ENCODE assay signal across 18 cellular contexts in the genomic region with DNA sequence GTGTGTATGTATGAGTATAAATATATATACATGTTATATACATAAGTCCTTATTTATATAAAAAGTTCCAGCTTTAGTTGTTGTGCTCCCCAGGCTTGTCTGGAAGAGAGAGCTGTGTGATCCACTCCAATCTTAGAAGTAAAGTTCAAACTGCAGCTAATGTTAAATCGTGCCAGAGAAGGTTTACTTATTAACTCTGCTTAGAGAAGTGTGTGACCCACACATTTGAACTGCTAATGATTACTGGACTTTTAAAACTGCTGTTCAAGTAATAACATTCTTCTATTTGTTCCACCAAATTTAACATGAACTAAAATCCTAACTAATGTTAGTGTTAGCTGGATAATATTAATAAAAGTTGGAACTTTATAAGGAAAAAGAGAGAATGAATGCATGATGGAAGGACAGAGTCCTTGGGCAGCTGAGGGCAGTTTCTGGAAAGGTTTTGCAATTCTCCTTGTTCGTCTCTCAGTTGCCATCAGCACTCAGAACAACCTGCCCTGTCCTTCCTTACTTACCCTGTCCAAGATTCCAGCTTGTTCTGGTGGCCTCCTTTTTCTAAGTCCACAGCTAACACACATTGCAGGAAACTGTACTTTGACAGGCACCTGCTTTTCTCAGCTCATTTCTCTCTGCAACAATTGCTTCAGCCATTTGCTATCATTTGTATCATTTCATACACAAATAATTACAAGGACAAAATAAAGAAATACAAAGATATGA.
DNase-seq lines count a peak whose midpoint lies in the region; ATAC-seq and TF ChIP-seq lines count a peak whose summit lies in the region.
"Had no signal": no experiment of that assay in that cellular context is flagged by ENCODE, and none has a peak within 500 bp of the region (broad histone marks: within the 10 kb centered on the region; RNA-seq: fewer than 3 reads in every experiment).

No MANE protein-coding gene starts in this region.

- intact Hi-C loops in dendritic cell treated with granulocyte-macrophage colony-stimulating factor and Interleukin-4, amounts not matched to agents 40 ng/mL and 50 ng/mL, for 4 days (cut with micrococcal nuclease), result no loop called here
- intact Hi-C loops in naive thymus-derived CD4-positive, alpha-beta T cell (cut with micrococcal nuclease), result no loop called here

- H3K9ac ChIP-seq in parathyroid adenoma, result no peak overlapping the region
- H3K9ac ChIP-seq: GM23248 had no signal

- peak overlapping the region; percentile 72 for H3K27ac Mint-ChIP-seq in dendritic cell treated with granulocyte-macrophage colony-stimulating factor and Interleukin-4, amounts not matched to agents 40 ng/mL and 50 ng/mL, for 4 days
- H3K27ac Mint-ChIP-seq in naive thymus-derived CD4-positive, alpha-beta T cell, result peak overlapping the region in 2 of 9 donors; percentile 2 to 11
- H3K27ac Mint-ChIP-seq: IgD-negative memory B cell; stimulated activated naive B cell treated with anti-CD40 and anti-IgM and Interleukin-4, amounts not matched to agents 10 μg/mL and 1 μg/mL and 100 μg/mL, for 72 hours had no signal

- H3K27ac ChIP-seq in parathyroid adenoma, result no peak overlapping the region
- H3K27ac ChIP-seq in naive thymus-derived CD4-positive, alpha-beta T cell (ENCODE audit: low read depth, low read length), result no peak overlapping the region
- H3K27ac ChIP-seq: GM23248 had no signal

- H3K27me3 Mint-ChIP-seq in dendritic cell treated with granulocyte-macrophage colony-stimulating factor and Interleukin-4, amounts not matched to agents 40 ng/mL and 50 ng/mL, for 4 days, result no peaks in the 10 kb centered on the region
- H3K27me3 Mint-ChIP-seq in naive thymus-derived CD4-positive, alpha-beta T cell, result no peaks in the 10 kb centered on the region
- H3K27me3 Mint-ChIP-seq: CD8-positive, alpha-beta memory T cell; IgD-negative memory B cell; stimulated activated naive B cell treated with anti-CD40 and anti-IgM and Interleukin-4, amounts not matched to agents 10 μg/mL and 1 μg/mL and 100 μg/mL, for 72 hours had no signal

- H3K4me1 Mint-ChIP-seq in dendritic cell treated with granulocyte-macrophage colony-stimulating factor and Interleukin-4, amounts not matched to agents 40 ng/mL and 50 ng/mL, for 4 days (ENCODE audit: low read depth), result peaks cover 64% of the 10 kb centered on the region
- peaks cover 18 to 30% (median 21%) of the 10 kb centered on the region in 7 donors for H3K4me1 Mint-ChIP-seq in naive thymus-derived CD4-positive, alpha-beta T cell

- no peaks in the 10 kb centered on the region for H3K79me2 ChIP-seq in parathyroid adenoma

- H3K4me3 ChIP-seq in parathyroid adenoma (ENCODE audit: low read depth, low read length), result no peak overlapping the region
- no peak overlapping the region for H3K4me3 ChIP-seq in naive thymus-derived CD4-positive, alpha-beta T cell (ENCODE audit: low read length)
- H3K4me3 ChIP-seq: GM23248 had no signal

- peak overlapping the region; percentile 18 for H2AFZ ChIP-seq in parathyroid adenoma
- H2AFZ ChIP-seq: GM23248 had no signal

- CTCF ChIA-PET in naive thymus-derived CD4-positive, alpha-beta T cell (lab: Charles Lee), result interaction anchor here (0.6 kb wide), 1 partner anchor 60 kb away, joined by 4 read pairs; no protein-coding TSS in a partner anchor

- H3K4me1 ChIP-seq in parathyroid adenoma, result peaks cover 2% of the 10 kb centered on the region
- H3K4me1 ChIP-seq in naive thymus-derived CD4-positive, alpha-beta T cell (ENCODE audit: control insufficient read depth in 2 of 2, insufficient read depth in 2 of 2, low read length in 2 of 2), result peaks cover 6% of the 10 kb centered on the region in 2 donors

- H3K4me2 ChIP-seq in parathyroid adenoma (ENCODE audit: low read length), result no peak overlapping the region

- ATAC-seq in GM18907 (IDR thresholded peaks at IDR 0.05; ENCODE audit: unreplicated experiment) (peak; percentile 61), HG03135 (IDR thresholded peaks at IDR 0.05; ENCODE audit: unreplicated experiment) (peak; percentile 53)
- no peak for ATAC-seq in naive thymus-derived CD4-positive, alpha-beta T cell
- ATAC-seq: esophagus mucosa; stimulated activated naive B cell treated with anti-CD40 and anti-IgM and Interleukin-4, amounts not matched to agents 10 μg/mL and 1 μg/mL and 100 μg/mL, for 72 hours had no signal

- H3K27me3 ChIP-seq in parathyroid adenoma (ENCODE audit: control insufficient read depth, insufficient read depth, low read length), result no peaks in the 10 kb centered on the region
- no peaks in the 10 kb centered on the region for H3K27me3 ChIP-seq in naive thymus-derived CD4-positive, alpha-beta T cell (ENCODE audit: control insufficient read depth in 2 of 2, insufficient read depth in 2 of 2, low read length in 2 of 2)

- no peak overlapping the region for H3K4me3 Mint-ChIP-seq in dendritic cell treated with granulocyte-macrophage colony-stimulating factor and Interleukin-4, amounts not matched to agents 40 ng/mL and 50 ng/mL, for 4 days
- no peak overlapping the region for H3K4me3 Mint-ChIP-seq in naive thymus-derived CD4-positive, alpha-beta T cell
- H3K4me3 Mint-ChIP-seq: CD8-positive, alpha-beta memory T cell; IgD-negative memory B cell; stimulated activated naive B cell treated with anti-CD40 and anti-IgM and Interleukin-4, amounts not matched to agents 10 μg/mL and 1 μg/mL and 100 μg/mL, for 72 hours had no signal

- no peaks in the 10 kb centered on the region for H3K9me3 ChIP-seq in parathyroid adenoma (ENCODE audit: control insufficient read depth, low read length)
- no peaks in the 10 kb centered on the region for H3K9me3 ChIP-seq in naive thymus-derived CD4-positive, alpha-beta T cell (ENCODE audit: control insufficient read depth in 2 of 3, low read length in 3 of 3)

- no peak for TF ChIP-seq CTCF in parathyroid adenoma (IDR thresholded peaks at IDR 0.05)

- DNase-seq in superior temporal gyrus (ENCODE audit: extremely low spot score) (no peak), RKO (ENCODE audit: low spot score) (no peak)
- DNase-seq in activated CD4-positive, alpha-beta T cell treated with anti-CD3 and anti-CD28 coated beads, Interleukin-2, amount 50 U/mL, for 48 hours, result no peak
- DNase-seq in naive thymus-derived CD4-positive, alpha-beta T cell, result no peak
- DNase-seq: activated naive CD4-positive, alpha-beta T cell treated with anti-CD3 and anti-CD28 coated beads, Interleukin-2, amount 50 U/mL, for 16 hours; caudate nucleus; CD8-positive, alpha-beta memory T cell; GM23248; NCI-H1436 treated with DMSO at 0.1 percent for 48 hours; retina; stimulated activated CD4-positive, alpha-beta T cell treated with anti-CD3 and anti-CD28 coated beads, Interleukin-4, amount 100 ng/mL, for 1 hour; stimulated activated naive B cell treated with anti-CD40 and anti-IgM and Interleukin-4, amounts not matched to agents 10 μg/mL and 1 μg/mL and 100 μg/mL, for 72 hours had no signal

- no peaks in the 10 kb centered on the region for H3K36me3 ChIP-seq in parathyroid adenoma (ENCODE audit: control insufficient read depth, insufficient read depth, low read length)
- no peaks in the 10 kb centered on the region for H3K36me3 ChIP-seq in naive thymus-derived CD4-positive, alpha-beta T cell (ENCODE audit: control insufficient read depth in 2 of 3, insufficient read depth in 3 of 3, low read length in 3 of 3)

- H3K36me3 Mint-ChIP-seq in dendritic cell treated with granulocyte-macrophage colony-stimulating factor and Interleukin-4, amounts not matched to agents 40 ng/mL and 50 ng/mL, for 4 days (ENCODE audit: low read depth), result no peaks in the 10 kb centered on the region
- no peaks in the 10 kb centered on the region for H3K36me3 Mint-ChIP-seq in naive thymus-derived CD4-positive, alpha-beta T cell
- H3K36me3 Mint-ChIP-seq: CD8-positive, alpha-beta memory T cell; stimulated activated naive B cell treated with anti-CD40 and anti-IgM and Interleukin-4, amounts not matched to agents 10 μg/mL and 1 μg/mL and 100 μg/mL, for 72 hours had no signal

- POLR2A ChIA-PET in naive thymus-derived CD4-positive, alpha-beta T cell (lab: Charles Lee), result interaction anchor here (1.3 kb wide), 2 partner anchors 10 to 29 kb away, joined by 3 to 4 read pairs; no protein-coding TSS in a partner anchor

- H3K9me3 Mint-ChIP-seq in dendritic cell treated with granulocyte-macrophage colony-stimulating factor and Interleukin-4, amounts not matched to agents 40 ng/mL and 50 ng/mL, for 4 days, result no peaks in the 10 kb centered on the region
- H3K9me3 Mint-ChIP-seq in naive thymus-derived CD4-positive, alpha-beta T cell, result no peaks in the 10 kb centered on the region
- H3K9me3 Mint-ChIP-seq: CD8-positive, alpha-beta memory T cell; IgD-negative memory B cell; stimulated activated naive B cell treated with anti-CD40 and anti-IgM and Interleukin-4, amounts not matched to agents 10 μg/mL and 1 μg/mL and 100 μg/mL, for 72 hours had no signal
